ENCODE assay signal across 9 cellular contexts in genomic region chr7:125670926-125671572, GRCh38.
DNase-seq lines count a peak whose midpoint lies in the region; ATAC-seq, FAIRE-seq and TF ChIP-seq lines count a peak whose summit lies in the region.
"Had no signal": no experiment of that assay in that cellular context is flagged by ENCODE, and none has a peak within 500 bp of the region (broad histone marks: within the 10 kb centered on the region; RNA-seq: fewer than 3 reads in every experiment).

No MANE protein-coding gene starts in this region.

- no peak overlapping the region for H3K4me3 Mint-ChIP-seq in stimulated activated memory B cell treated with anti-CD40 and anti-IgM and Interleukin-4, amounts not matched to agents 10 μg/mL and 1 μg/mL and 100 μg/mL, for 72 hours

- H3K79me2 ChIP-seq in HepG2 (ENCODE audit: insufficient read depth, low read length), result no peaks in the 10 kb centered on the region

- TF ChIP-seq POLR2A in HepG2 (IDR thresholded peaks at IDR 0.05; ENCODE audit: insufficient read depth in 1 of 2, low read depth in 2 of 2, low read length in 2 of 2), result no peak

- H3K4me3 ChIP-seq in HepG2 (replicated peaks in 1 of 3; ENCODE audit: insufficient read depth in 1 of 3, low read depth in 2 of 3, low read length in 3 of 3), result no peak overlapping the region

- no peak overlapping the region for H3K4me2 ChIP-seq in HepG2 (ENCODE audit: low read depth, low read length)

- no peaks in the 10 kb centered on the region for H3K9me3 Mint-ChIP-seq in stimulated activated memory B cell treated with anti-CD40 and anti-IgM and Interleukin-4, amounts not matched to agents 10 μg/mL and 1 μg/mL and 100 μg/mL, for 72 hours

- ATAC-seq in HG03354 (IDR thresholded peaks at IDR 0.05; ENCODE audit: poor library complexity, severe bottlenecking, unreplicated experiment), result peak; percentile 57
- no peak for ATAC-seq in HepG2
- ATAC-seq in stimulated activated memory B cell treated with anti-CD40 and anti-IgM and Interleukin-4, amounts not matched to agents 10 μg/mL and 1 μg/mL and 100 μg/mL, for 72 hours, result no peak
- ATAC-seq in HG03095 (IDR thresholded peaks at IDR 0.05; ENCODE audit: unreplicated experiment), result no peak

- no peaks in the 10 kb centered on the region for H3K4me1 Mint-ChIP-seq in stimulated activated memory B cell treated with anti-CD40 and anti-IgM and Interleukin-4, amounts not matched to agents 10 μg/mL and 1 μg/mL and 100 μg/mL, for 72 hours

- no peak for TF ChIP-seq RAD21 in HepG2 (CRISPR knock-in tag; IDR thresholded peaks at IDR 0.05)

- no peaks in the 10 kb centered on the region for H3K27me3 Mint-ChIP-seq in stimulated activated memory B cell treated with anti-CD40 and anti-IgM and Interleukin-4, amounts not matched to agents 10 μg/mL and 1 μg/mL and 100 μg/mL, for 72 hours

- 44% methylated on average over 1 of the region's 1 CpG for WGBS in HepG2 (ENCODE audit: low lambda C conversion rate)

- CTCF ChIA-PET in HepG2 (lab: Yijun Ruan, JAX; ENCODE audit: low intra/inter-chr PET ratio, low total read pairs), result interaction anchor here (3.1 kb wide), 1 partner anchor 611 kb away, joined by 9 read pairs; no protein-coding TSS in a partner anchor

- no peaks in the 10 kb centered on the region for H3K36me3 ChIP-seq in HepG2 (replicated peaks in 1 of 2; ENCODE audit: control insufficient read depth in 1 of 2, insufficient read depth in 2 of 2, low read length in 2 of 2)

- no peak overlapping the region for H3K9ac ChIP-seq in HepG2 (ENCODE audit: insufficient read depth, low read depth, low read length)

- no peaks in the 10 kb centered on the region; a peak in 1 of 5 replicates for H3K27me3 ChIP-seq in HepG2 (ENCODE audit: control insufficient read depth in 1 of 2, insufficient read depth in 2 of 2, low read length in 2 of 2)

- TF ChIP-seq EP300 in HepG2 (IDR thresholded peaks at IDR 0.05; ENCODE audit: low read depth in 2 of 2, low read length in 2 of 2) (no peak), HepG2 (CRISPR knock-in tag; IDR thresholded peaks at IDR 0.05; ENCODE audit: borderline replicate concordance) (no peak)

- H3K9me3 ChIP-seq in HepG2 (ENCODE audit: low read length), result no peaks in the 10 kb centered on the region

- no peak overlapping the region for H3K27ac Mint-ChIP-seq in stimulated activated memory B cell treated with anti-CD40 and anti-IgM and Interleukin-4, amounts not matched to agents 10 μg/mL and 1 μg/mL and 100 μg/mL, for 72 hours

- POLR2A ChIA-PET in HepG2 (lab: Yijun Ruan, JAX), result no interaction called here

- DNase-seq in Caki2 (ENCODE audit: low read depth) (peak; percentile 33), HepG2 (ENCODE audit: low spot score) (peak; percentile 9), NCI-H1048 (lab: John Stamatoyannopoulos, UW) (no peak), NCI-H774 (lab: John Stamatoyannopoulos, UW) (no peak)
- DNase-seq: stimulated activated CD4-positive, alpha-beta T cell treated with anti-CD3 and anti-CD28 coated beads, Interleukin-2, amount 100 ng/mL, for 24 hours had no signal

- no peaks in the 10 kb centered on the region for H4K20me1 ChIP-seq in HepG2 (ENCODE audit: insufficient read depth, low read length)

- TF ChIP-seq CTCF in HepG2 (CRISPR knock-in tag; IDR thresholded peaks at IDR 0.05), result peak; percentile 40

- intact Hi-C loops in HepG2 (cut with micrococcal nuclease; ENCODE audit: unreplicated experiment), result loop anchor here (1.0 kb wide), 1 partner anchor 611 kb away; no protein-coding TSS in a partner anchor

- H3K4me1 ChIP-seq in HepG2 (ENCODE audit: insufficient read depth, low read length), result no peaks in the 10 kb centered on the region

- FAIRE-seq in TTC549 (lab: Jason Lieb, UNC) (peak; percentile 37), HepG2 (lab: Jason Lieb, UNC) (peak; percentile 36)

- no peak overlapping the region for H3K27ac ChIP-seq in HepG2 (ENCODE audit: extremely low read length, insufficient read depth, low read length)

- in situ Hi-C loops in Caki2 (cut with HindIII; ENCODE audit: low pct_unique_long_range_greater_than_20kb, low sequenced_read_pairs) (no loop called here), HepG2 (cut with HindIII; ENCODE audit: extremely low pct_ligation_motif_present, low pct_unique_long_range_greater_than_20kb) (loop anchor here (5.0 kb wide), 1 partner anchor 614 kb away; no protein-coding TSS in a partner anchor)

- H3K36me3 Mint-ChIP-seq in stimulated activated memory B cell treated with anti-CD40 and anti-IgM and Interleukin-4, amounts not matched to agents 10 μg/mL and 1 μg/mL and 100 μg/mL, for 72 hours, result no peaks in the 10 kb centered on the region

- BruUV-seq in HepG2 (replicated peaks; lab: Mats Ljungman, UMichigan), result no TSS peak

- no peak overlapping the region for H2AFZ ChIP-seq in HepG2 (ENCODE audit: low read length)

TF ChIP-seq in HepG2, 621 proteins besides CTCF, POLR2A, EP300 and RAD21:
- peak; percentile 32 for TF ChIP-seq STAG1 (CRISPR knock-in tag; IDR thresholded peaks at IDR 0.05)
- TF ChIP-seq ZNF781 (CRISPR knock-in tag; IDR thresholded peaks at IDR 0.05; ENCODE audit: borderline replicate concordance, not compliant biosample characterization), result no peak
- TF ChIP-seq SRSF9 (IDR thresholded peaks at IDR 0.05; ENCODE audit: borderline replicate concordance, insufficient read depth, low read depth, low read length, poor library complexity, severe bottlenecking), result no peak
- TF ChIP-seq ZNF549 (CRISPR knock-in tag; IDR thresholded peaks at IDR 0.05), result no peak
- no peak for TF ChIP-seq E2F5 (CRISPR knock-in tag; conservative IDR thresholded peaks at IDR 0.05)

Comparison
In these comparisons a context has a peak if more than half of its experiments do, and no peak if none do; other contexts are left out.
1. DNase-seq: peak in Caki2 (single experiment) and HepG2 (single experiment); none in NCI-H1048 (single experiment) and NCI-H774 (single experiment).